Comparison of ENCODE assay signal across 28 cellular contexts in genomic region chr11:87374206-87374793, GRCh38.
"Had no signal": no experiment of that assay in that cellular context is flagged by ENCODE, and none has a peak within 500 bp of the region (broad histone marks: within the 10 kb centered on the region; RNA-seq: fewer than 3 reads in every experiment).

No MANE protein-coding gene starts in this region.

- DNase-seq: activated CD4-positive, alpha-beta memory T cell treated with anti-CD3 and anti-CD28 coated beads for 36 hours; activated CD4-positive, alpha-beta T cell treated with anti-CD3 and anti-CD28 coated beads, Interleukin-2, amount 10 ng/mL, durations not matched to agents 24 days and 14 days; activated CD4-positive, CD25-positive, alpha-beta regulatory T cell treated with anti-CD3 and anti-CD28 coated beads, Interleukin-2, amount 50 U/mL, for 72 hours; activated CD8-positive, alpha-beta memory T cell treated with anti-CD3 and anti-CD28 coated beads, Interleukin-2, amount 50 U/mL, for 4 hours; activated effector memory CD4-positive, alpha-beta T cell treated with anti-CD3 and anti-CD28 coated beads, Interleukin-2, amount 50 U/mL, for 16 hours; activated naive CD4-positive, alpha-beta T cell treated with anti-CD3 and anti-CD28 coated beads for 36 hours; activated naive CD8-positive, alpha-beta T cell treated with anti-CD3 and anti-CD28 coated beads, Interleukin-2, amount 10 ng/mL, durations not matched to agents 7 days and 5 days; activated T-cell treated with anti-CD3 and anti-CD28 coated beads, Interleukin-2, amount 50 U/mL, for 1 hour; caudate nucleus; cortex of kidney; foreskin melanocyte; kidney glomerular epithelial cell; left ventricle myocardium inferior; mucosa of descending colon; posterior cingulate gyrus; right lobe of liver; small intestine; stimulated activated CD4-positive, alpha-beta T cell treated with anti-CD3 and anti-CD28 coated beads, Interleukin-1b, Interleukin-23, amount 100 ng/mL, for 48 hours; stimulated activated CD4-positive, alpha-beta T cell treated with anti-CD3 and anti-CD28 coated beads, Interleukin-4, amount 100 ng/mL, for 4 hours; stimulated activated CD8-positive, alpha-beta memory T cell treated with anti-CD3 and anti-CD28 coated beads, Interleukin-4, amount 100 ng/mL, for 48 hours; stimulated activated naive CD8-positive, alpha-beta T cell treated with anti-CD3 and anti-CD28 coated beads, Interleukin-15, amount 100 ng/mL, for 72 hours; substantia nigra; T-helper 2 cell; uterus had no signal

- ATAC-seq: esophagus mucosa; mucosa of descending colon; natural killer cell treated with Interleukin-12 subunit alpha and Interleukin-12 subunit beta and Interleukin-15 and Interleukin-18, amount 100 ng/mL, for 72 hours; right lobe of liver; stimulated activated memory B cell treated with anti-CD40 and anti-IgM and Interleukin-4, amounts not matched to agents 10 μg/mL and 1 μg/mL and 100 μg/mL, for 72 hours; stimulated activated naive CD8-positive, alpha-beta T cell treated with anti-CD3 and anti-CD28 coated beads, Interleukin-15, amount 100 ng/mL, for 72 hours had no signal

- H3K4me1 ChIP-seq: right lobe of liver, uterus had no signal

- H3K27me3 ChIP-seq: right lobe of liver, uterus had no signal

- H3K36me3 ChIP-seq: left ventricle myocardium inferior, right lobe of liver, uterus had no signal

- H3K9me3 ChIP-seq: mucosa of descending colon, uterus had no signal

- H3K27ac ChIP-seq: left ventricle myocardium inferior, right lobe of liver, uterus had no signal

- H3K4me3 ChIP-seq: left ventricle myocardium inferior, lung, mucosa of descending colon, right lobe of liver, uterus had no signal
